Comparison of ENCODE assay signal across 17 cellular contexts in the genomic region with DNA sequence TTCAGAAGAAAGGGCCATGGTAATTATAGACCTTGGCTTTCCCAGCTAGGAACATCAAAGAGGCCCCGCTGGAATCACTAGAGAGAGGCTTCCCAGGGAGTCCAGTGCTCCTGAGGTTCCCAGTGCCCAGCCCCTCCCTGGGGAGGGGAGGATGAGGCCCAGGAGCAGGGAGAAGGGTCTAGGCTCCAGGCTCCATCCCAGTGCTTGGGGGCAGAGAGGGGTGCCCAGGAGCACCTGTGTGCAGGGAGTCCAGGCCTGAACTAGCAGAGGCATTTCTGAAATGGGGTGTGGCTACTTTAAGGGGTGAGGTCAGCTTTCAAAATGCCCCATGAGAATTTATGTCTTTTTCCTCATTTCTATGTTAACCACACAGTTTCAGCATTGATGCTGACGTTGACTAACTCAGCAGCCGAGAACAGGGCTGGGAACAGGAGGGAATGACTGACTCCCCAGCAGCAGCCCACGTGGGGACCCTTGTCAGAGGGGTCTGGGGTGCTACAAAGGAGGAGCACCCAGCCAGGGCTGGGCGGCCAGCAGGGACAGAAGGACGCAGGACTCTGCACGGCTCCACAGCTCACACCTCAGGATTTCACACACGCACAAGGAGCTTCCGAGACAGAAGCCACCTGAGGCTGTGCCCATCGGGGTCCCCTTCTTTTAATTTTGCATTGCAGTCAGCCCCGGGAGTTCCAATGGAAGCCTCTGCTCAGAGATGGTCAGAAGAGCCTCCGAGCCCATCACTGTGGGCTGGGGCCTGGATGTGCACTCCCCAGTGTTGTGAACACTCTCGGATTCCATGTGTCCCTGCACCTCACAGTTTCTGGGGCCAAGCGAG.
DNase-seq lines count a peak whose midpoint lies in the region; ATAC-seq and TF ChIP-seq lines count a peak whose summit lies in the region.
"Had no signal": no experiment of that assay in that cellular context is flagged by ENCODE, and none has a peak within 500 bp of the region (broad histone marks: within the 10 kb centered on the region; RNA-seq: fewer than 3 reads in every experiment).

No MANE protein-coding gene starts in this region.

- no peak overlapping the region for H2BK5ac ChIP-seq in trophoblast cell (ENCODE audit: low read depth, low read length, poor library complexity)

- intact Hi-C loops in Calu3 (cut with micrococcal nuclease; ENCODE audit: unreplicated experiment): no loop called here

- no peaks in the 10 kb centered on the region for H4K20me1 ChIP-seq in Karpas-422 (ENCODE audit: insufficient read depth, low read depth, low read length)

- TF ChIP-seq CTCF in Calu3 (IDR thresholded peaks at IDR 0.05; ENCODE audit: unreplicated experiment): no peak

- H3K23ac ChIP-seq in trophoblast cell (ENCODE audit: low read length): no peak overlapping the region

- H3K4me1 Mint-ChIP-seq in Calu3 (ENCODE audit: low read depth, unreplicated experiment): no peaks in the 10 kb centered on the region
- H3K4me1 Mint-ChIP-seq: activated CD4-positive, alpha-beta T cell treated with anti-CD3 and anti-CD28 coated beads, Interleukin-2, amount 10 ng/mL, durations not matched to agents 24 days and 14 days had no signal

- no peak overlapping the region for H3K4me2 ChIP-seq in trophoblast cell (ENCODE audit: low read length)
- H3K4me2 ChIP-seq in Karpas-422 (ENCODE audit: low read depth, low read length, poor library complexity, severe bottlenecking): no peak overlapping the region

- H3K4ac ChIP-seq in trophoblast cell (ENCODE audit: low read depth, low read length): no peak overlapping the region

- H3K27me3 ChIP-seq in HUES48 (ENCODE audit: control insufficient read depth, insufficient read depth, low read length): peaks cover 21% of the 10 kb centered on the region
- H3K27me3 ChIP-seq in trophoblast cell (ENCODE audit: insufficient read depth, low read length): peaks cover 8% of the 10 kb centered on the region
- H3K27me3 ChIP-seq in Karpas-422 (ENCODE audit: low read length): no peaks in the 10 kb centered on the region
- H3K27me3 ChIP-seq: BE2C, colonic mucosa, pancreas, Peyer's patch had no signal

- H3K79me1 ChIP-seq in trophoblast cell (ENCODE audit: low read length): no peaks in the 10 kb centered on the region

- H2AK5ac ChIP-seq in trophoblast cell (ENCODE audit: low read length): no peak overlapping the region

- H3K9me3 Mint-ChIP-seq in Calu3 (ENCODE audit: low read depth, unreplicated experiment): peaks cover 5% of the 10 kb centered on the region
- H3K9me3 Mint-ChIP-seq: activated CD4-positive, alpha-beta T cell treated with anti-CD3 and anti-CD28 coated beads, Interleukin-2, amount 10 ng/mL, durations not matched to agents 24 days and 14 days had no signal

- DNase-seq in NCI-H146 (lab: John Stamatoyannopoulos, UW) (peak; percentile 72), astrocyte of the hippocampus (ENCODE audit: low read depth, low spot score) (peak; percentile 19), trophoblast cell (no peak), DMS 273 (lab: John Stamatoyannopoulos, UW; ENCODE audit: unreplicated experiment) (no peak), Calu3 (no peak), Karpas-422 (no peak)
- DNase-seq: activated CD4-positive, alpha-beta T cell treated with anti-CD3 and anti-CD28 coated beads, Interleukin-2, amount 10 ng/mL, durations not matched to agents 24 days and 14 days; activated naive CD4-positive, alpha-beta T cell treated with anti-CD3 and anti-CD28 coated beads, Interleukin-2, amount 50 U/mL, for 16 hours; activated T-cell treated with anti-CD3 and anti-CD28 coated beads for 4 hours; BE2C; colonic mucosa had no signal

- H2AFZ ChIP-seq in trophoblast cell (ENCODE audit: insufficient read depth, low read length, poor library complexity) (no peak overlapping the region), Karpas-422 (ENCODE audit: low read length) (no peak overlapping the region)

- H3K79me2 ChIP-seq in trophoblast cell (ENCODE audit: control insufficient read depth, insufficient read depth, low read length, poor library complexity) (no peaks in the 10 kb centered on the region), Karpas-422 (ENCODE audit: low read length) (no peaks in the 10 kb centered on the region)

- no peak for ATAC-seq in HG02840 (IDR thresholded peaks at IDR 0.05; ENCODE audit: low FRiP score, unreplicated experiment)

- no CpG with 5 or more reads among the region's 14 CpGs for WGBS in trophoblast cell (ENCODE audit: extremely low coverage, insufficient coverage, insufficient read length)

- H3K4me3 Mint-ChIP-seq in Calu3 (ENCODE audit: low read depth, unreplicated experiment): no peak overlapping the region
- H3K4me3 Mint-ChIP-seq: activated CD4-positive, alpha-beta T cell treated with anti-CD3 and anti-CD28 coated beads, Interleukin-2, amount 10 ng/mL, durations not matched to agents 24 days and 14 days had no signal

- H3K4me1 ChIP-seq in HUES48 (ENCODE audit: control insufficient read depth, insufficient read depth, low read length) (peaks cover 47% of the 10 kb centered on the region), trophoblast cell (ENCODE audit: control insufficient read depth in 1 of 2, insufficient read depth in 2 of 2, low read length in 2 of 2) (no peaks in the 10 kb centered on the region), Karpas-422 (ENCODE audit: low read length) (no peaks in the 10 kb centered on the region)
- H3K4me1 ChIP-seq: BE2C, colonic mucosa had no signal

- H3K27me3 Mint-ChIP-seq in Calu3 (ENCODE audit: unreplicated experiment): no peaks in the 10 kb centered on the region
- H3K27me3 Mint-ChIP-seq: activated CD4-positive, alpha-beta T cell treated with anti-CD3 and anti-CD28 coated beads, Interleukin-2, amount 10 ng/mL, durations not matched to agents 24 days and 14 days had no signal

- no peaks in the 10 kb centered on the region for H3K36me3 Mint-ChIP-seq in Calu3 (ENCODE audit: insufficient read depth, unreplicated experiment)

- no peak overlapping the region for H2BK120ac ChIP-seq in trophoblast cell (ENCODE audit: insufficient read depth, low read length, poor library complexity)

- H3K9me2 ChIP-seq in Karpas-422 (replicated peaks; ENCODE audit: insufficient read depth, low read length): no peaks in the 10 kb centered on the region

- H3K9ac ChIP-seq in HUES48 (ENCODE audit: low read depth, low read length) (no peak overlapping the region), trophoblast cell (ENCODE audit: low read length) (no peak overlapping the region), Karpas-422 (ENCODE audit: low read length) (no peak overlapping the region)

- CTCF ChIA-PET in Calu3 (lab: Charles Lee): interaction anchor here (0.5 kb wide), 1 partner anchor 158 kb away, joined by 8 read pairs; no protein-coding TSS in a partner anchor

- no peak overlapping the region for H3K4me3 ChIP-seq in HUES48 (ENCODE audit: low read depth, low read length)
- peak overlapping the region; percentile 19 for H3K4me3 ChIP-seq in trophoblast cell (ENCODE audit: low read depth, low read length)
- H3K4me3 ChIP-seq in Karpas-422 (ENCODE audit: low read length): no peak overlapping the region
- H3K4me3 ChIP-seq: colonic mucosa, Peyer's patch, skin epidermis had no signal

- H4K91ac ChIP-seq in trophoblast cell (ENCODE audit: low read depth, low read length): no peak overlapping the region

- H3K27ac ChIP-seq in HUES48 (ENCODE audit: low read depth, low read length): peak overlapping the region; percentile 71
- H3K27ac ChIP-seq in trophoblast cell (ENCODE audit: low read depth, low read length): no peak overlapping the region
- H3K27ac ChIP-seq in Karpas-422 (ENCODE audit: low read length): no peak overlapping the region
- H3K27ac ChIP-seq: colonic mucosa, Peyer's patch, skin epidermis, thoracic aorta had no signal

- no peak overlapping the region for H2BK12ac ChIP-seq in trophoblast cell (ENCODE audit: low read length)

- H4K12ac ChIP-seq in trophoblast cell (ENCODE audit: low read depth, low read length): no peak overlapping the region

- H3K14ac ChIP-seq in trophoblast cell (ENCODE audit: low read length): no peak overlapping the region

- no TSS peak for BruUV-seq in Calu3 (replicated peaks; lab: Mats Ljungman, UMichigan)

- no peak overlapping the region for H3K18ac ChIP-seq in trophoblast cell (ENCODE audit: low read length)

- H4K8ac ChIP-seq in trophoblast cell (ENCODE audit: low read depth, low read length): no peak overlapping the region

- no peaks in the 10 kb centered on the region for H3K9me3 ChIP-seq in HUES48 (ENCODE audit: control insufficient read depth, insufficient read depth, low read length)
- peaks cover 4% of the 10 kb centered on the region for H3K9me3 ChIP-seq in trophoblast cell (ENCODE audit: insufficient read depth, low read depth, low read length)
- no peaks in the 10 kb centered on the region for H3K9me3 ChIP-seq in Karpas-422 (ENCODE audit: low read length)
- H3K9me3 ChIP-seq: BE2C, colonic mucosa, pancreas, Peyer's patch, thoracic aorta had no signal

- H3K36me3 ChIP-seq in HUES48 (ENCODE audit: control insufficient read depth, insufficient read depth, low read length): no peaks in the 10 kb centered on the region
- H3K36me3 ChIP-seq in trophoblast cell (ENCODE audit: control insufficient read depth in 1 of 2, insufficient read depth in 2 of 2, low read length in 2 of 2): no peaks in the 10 kb centered on the region
- no peaks in the 10 kb centered on the region for H3K36me3 ChIP-seq in Karpas-422 (ENCODE audit: insufficient read depth, low read length)
- H3K36me3 ChIP-seq: BE2C, colonic mucosa, pancreas, Peyer's patch, thoracic aorta had no signal

- H3K27ac Mint-ChIP-seq in Calu3 (ENCODE audit: unreplicated experiment): no peak overlapping the region
- H3K27ac Mint-ChIP-seq: activated CD4-positive, alpha-beta T cell treated with anti-CD3 and anti-CD28 coated beads, Interleukin-2, amount 10 ng/mL, durations not matched to agents 24 days and 14 days had no signal

Comparison
In these comparisons a context has a peak if more than half of its experiments do, and no peak if none do; other contexts are left out.
1. DNase-seq: peak in NCI-H146 (single experiment) and astrocyte of the hippocampus (single experiment); none in trophoblast cell (0 of 2), DMS 273 (single experiment), Calu3 (single experiment) and Karpas-422 (single experiment).